1 cellular context compared by ENCODE assay signal in genomic region chr12:54294152-54294913, GRCh38.
TF ChIP-seq lines count a peak whose summit lies in the region.

No MANE protein-coding gene starts in this region.

TF ChIP-seq in HepG2, 621 proteins besides CTCF, POLR2A, EP300 and RAD21 (continues in another document):
- TF ChIP-seq EED (CRISPR knock-in tag; IDR thresholded peaks at IDR 0.05) (no peak), BATF2 (CRISPR knock-in tag; IDR thresholded peaks at IDR 0.05) (no peak), ATF3 (CRISPR knock-in tag; IDR thresholded peaks at IDR 0.05) (no peak), MYPOP (CRISPR knock-in tag; IDR thresholded peaks at IDR 0.05) (peak; percentile 47; the same call in 1 of the 2 replicates), CHD4 (IDR thresholded peaks at IDR 0.05; ENCODE audit: borderline replicate concordance, low read length) (peak; percentile 33; the same call in 1 of the 2 replicates), ZNF670 (CRISPR knock-in tag; IDR thresholded peaks at IDR 0.05; ENCODE audit: borderline replicate concordance) (no peak), PRMT3 (CRISPR knock-in tag; IDR thresholded peaks at IDR 0.05; ENCODE audit: borderline replicate concordance, low read depth) (no peak), RAD51 (IDR thresholded peaks at IDR 0.05; ENCODE audit: borderline replicate concordance) (no peak), ZNF20 (CRISPR knock-in tag; IDR thresholded peaks at IDR 0.05) (no peak), ZFP36L2 (CRISPR knock-in tag; IDR thresholded peaks at IDR 0.05) (no peak), ZNF205 (CRISPR knock-in tag; IDR thresholded peaks at IDR 0.05) (0 out of 2 replicates have a peak, but pooled peaks have one; percentile 54), SOX6 (IDR thresholded peaks at IDR 0.05) (no peak), SOX6 (CRISPR knock-in tag; IDR thresholded peaks at IDR 0.05) (peak; percentile 80), IRF1 (CRISPR knock-in tag; IDR thresholded peaks at IDR 0.05; ENCODE audit: low read depth) (no peak), YEATS4 (CRISPR knock-in tag; IDR thresholded peaks at IDR 0.05; ENCODE audit: borderline replicate concordance) (0 out of 2 replicates have a peak, but pooled peaks have one; percentile 30), ZFP41 (CRISPR knock-in tag; IDR thresholded peaks at IDR 0.05; ENCODE audit: borderline replicate concordance) (no peak), CREM (IDR thresholded peaks at IDR 0.05) (0 out of 2 replicates have a peak, but pooled peaks have one; percentile 41), CREM (CRISPR knock-in tag; IDR thresholded peaks at IDR 0.05) (no peak), ZNF552 (CRISPR knock-in tag; IDR thresholded peaks at IDR 0.05; ENCODE audit: borderline replicate concordance) (no peak), HOXA9 (CRISPR knock-in tag; IDR thresholded peaks at IDR 0.05; ENCODE audit: borderline replicate concordance) (no peak), RARA (CRISPR knock-in tag; IDR thresholded peaks at IDR 0.05) (peak; percentile 98), PPARG (CRISPR knock-in tag; conservative IDR thresholded peaks at IDR 0.05) (peak; percentile 30; the same call in 1 of the 2 replicates), MTERF4 (CRISPR knock-in tag; IDR thresholded peaks at IDR 0.05) (0 out of 2 replicates have a peak, but pooled peaks have one; percentile 56), PRDM10 (CRISPR knock-in tag; IDR thresholded peaks at IDR 0.05; ENCODE audit: low read depth) (peak; percentile 40; the same call in 1 of the 2 replicates), NAIF1 (CRISPR knock-in tag; IDR thresholded peaks at IDR 0.05; ENCODE audit: borderline replicate concordance) (peak; percentile 51; the same call in 1 of the 2 replicates), ZNF501 (CRISPR knock-in tag; IDR thresholded peaks at IDR 0.05) (peak; percentile 92), RXRA (CRISPR knock-in tag; IDR thresholded peaks at IDR 0.05) (peak; percentile 98), IRX3 (CRISPR knock-in tag; IDR thresholded peaks at IDR 0.05; ENCODE audit: borderline replicate concordance, low read depth) (no peak), ZNF879 (CRISPR knock-in tag; IDR thresholded peaks at IDR 0.05) (no peak), PHF21A (CRISPR knock-in tag; IDR thresholded peaks at IDR 0.05) (peak; percentile 81), TAF1 (CRISPR knock-in tag; IDR thresholded peaks at IDR 0.05) (no peak), ETS1 (CRISPR knock-in tag; IDR thresholded peaks at IDR 0.05) (no peak), ZBTB46 (CRISPR knock-in tag; IDR thresholded peaks at IDR 0.05; ENCODE audit: borderline replicate concordance) (no peak), GMEB2 (CRISPR knock-in tag; IDR thresholded peaks at IDR 0.05; ENCODE audit: low read depth) (no peak), BORCS8-MEF2B (CRISPR knock-in tag; IDR thresholded peaks at IDR 0.05) (peak; percentile 59), SP4 (CRISPR knock-in tag; IDR thresholded peaks at IDR 0.05) (peak; percentile 20; the same call in 1 of the 2 replicates), MYC (CRISPR knock-in tag; IDR thresholded peaks at IDR 0.05; ENCODE audit: borderline replicate concordance) (peak; percentile 59; the same call in 1 of the 2 replicates), ZNF33A (CRISPR knock-in tag; IDR thresholded peaks at IDR 0.05; ENCODE audit: borderline replicate concordance) (no peak), HINFP (CRISPR knock-in tag; IDR thresholded peaks at IDR 0.05; ENCODE audit: low read depth) (peak; percentile 55; the same call in 1 of the 2 replicates), FOXP1 (IDR thresholded peaks at IDR 0.05) (no peak), FOXP1 (CRISPR knock-in tag; IDR thresholded peaks at IDR 0.05) (no peak), ZSCAN9 (CRISPR knock-in tag; IDR thresholded peaks at IDR 0.05; ENCODE audit: borderline replicate concordance) (peak; percentile 67; the same call in 1 of the 2 replicates), MEIS1 (CRISPR knock-in tag; IDR thresholded peaks at IDR 0.05; ENCODE audit: borderline replicate concordance) (no peak), ZNF567 (CRISPR knock-in tag; IDR thresholded peaks at IDR 0.05; ENCODE audit: borderline replicate concordance) (no peak), CCDC6 (CRISPR knock-in tag; IDR thresholded peaks at IDR 0.05) (peak; percentile 74; the same call in 1 of the 2 replicates), NFYC (CRISPR knock-in tag; IDR thresholded peaks at IDR 0.05) (peak; percentile 33; the same call in 1 of the 2 replicates), ZNF10 (CRISPR knock-in tag; IDR thresholded peaks at IDR 0.05; ENCODE audit: borderline replicate concordance, low read depth) (no peak), IRF2 (CRISPR knock-in tag; IDR thresholded peaks at IDR 0.05) (peak; percentile 58), ZNF740 (CRISPR knock-in tag; IDR thresholded peaks at IDR 0.05) (no peak), ZBTB37 (CRISPR knock-in tag; IDR thresholded peaks at IDR 0.05) (no peak), STAT5B (CRISPR knock-in tag; IDR thresholded peaks at IDR 0.05) (no peak), MLLT10 (CRISPR knock-in tag; IDR thresholded peaks at IDR 0.05) (no peak), E2F5 (CRISPR knock-in tag; conservative IDR thresholded peaks at IDR 0.05) (no peak)
